ENCODE assay signal across 1 cellular context in genomic region chr17:4375039-4375748, GRCh38.
TF ChIP-seq lines count a peak whose summit lies in the region.

No MANE protein-coding gene starts in this region.

TF ChIP-seq in GM12878, 131 proteins besides CTCF, POLR2A, EP300 and RAD21 (continued from another document and continues in another):
- TF ChIP-seq MEF2B (IDR thresholded peaks at IDR 0.05; ENCODE audit: partially characterized antibody, poor library complexity, severe bottlenecking), result peak; percentile 92
- TF ChIP-seq NRF1 (conservative IDR thresholded peaks at IDR 0.05; ENCODE audit: low read depth, low read length), result no peak
- no peak for TF ChIP-seq POLR2AphosphoS2 (IDR thresholded peaks at IDR 0.05; ENCODE audit: low read depth, low read length)
- peak; percentile 75 for TF ChIP-seq MAX (IDR thresholded peaks at IDR 0.05; ENCODE audit: low read depth, low read length)
- TF ChIP-seq NR2C1 (IDR thresholded peaks at IDR 0.05), result no peak
- TF ChIP-seq ELK1 (IDR thresholded peaks at IDR 0.05; ENCODE audit: low read depth, low read length), result no peak
- peak; percentile 95; the same call in 1 of the 2 replicates for TF ChIP-seq ASH2L (IDR thresholded peaks at IDR 0.05; ENCODE audit: borderline replicate concordance, low read depth)
- TF ChIP-seq MTA2 (IDR thresholded peaks at IDR 0.05; ENCODE audit: low read depth), result peak; percentile 97
- peak; percentile 59 for TF ChIP-seq SMAD1 (IDR thresholded peaks at IDR 0.05; ENCODE audit: low read depth, partially characterized antibody)
- TF ChIP-seq ZNF24 (IDR thresholded peaks at IDR 0.05), result peak; percentile 11; the same call in 1 of the 2 replicates
- peak; percentile 96 for TF ChIP-seq IRF4 (IDR thresholded peaks at IDR 0.05; ENCODE audit: low read depth, low read length)
- peak; percentile 99 to 100 for TF ChIP-seq IKZF2 (IDR thresholded peaks at IDR 0.05)
- TF ChIP-seq SREBF1 (IDR thresholded peaks at IDR 0.05; ENCODE audit: low read length), result no peak
- TF ChIP-seq NR2F1 (conservative IDR thresholded peaks at IDR 0.05), result peak; percentile 98
- TF ChIP-seq ATF2 (IDR thresholded peaks at IDR 0.05; ENCODE audit: low read length), result peak; percentile 98
- no peak for TF ChIP-seq HCFC1 (IDR thresholded peaks at IDR 0.05; ENCODE audit: low read length)
- TF ChIP-seq ZBTB4 (CRISPR knock-in tag; IDR thresholded peaks at IDR 0.05), result no peak
- peak; percentile 93 for TF ChIP-seq ATF7 (IDR thresholded peaks at IDR 0.05; ENCODE audit: low read depth)
- TF ChIP-seq ZBTB33 (IDR thresholded peaks at IDR 0.05), result no peak
- TF ChIP-seq RBBP5 (conservative IDR thresholded peaks at IDR 0.05), result no peak; the same call in 1 of the 2 replicates
- TF ChIP-seq MEF2A (IDR thresholded peaks at IDR 0.05; ENCODE audit: insufficient read depth, low read depth, low read length), result peak; percentile 88
- no peak for TF ChIP-seq TARDBP (IDR thresholded peaks at IDR 0.05; ENCODE audit: borderline replicate concordance)
- no peak for TF ChIP-seq NFXL1 (IDR thresholded peaks at IDR 0.05; ENCODE audit: borderline replicate concordance)
- TF ChIP-seq SUZ12 (IDR thresholded peaks at IDR 0.05; ENCODE audit: unreplicated experiment), result no peak
- TF ChIP-seq PKNOX1 (IDR thresholded peaks at IDR 0.05), result peak; percentile 90
- TF ChIP-seq HDAC6 (IDR thresholded peaks at IDR 0.05; ENCODE audit: unreplicated experiment), result no peak
- TF ChIP-seq PAX8 (IDR thresholded peaks at IDR 0.05), result no peak
- no peak for TF ChIP-seq SIX5 (IDR thresholded peaks at IDR 0.05; ENCODE audit: low read depth, low read length, severe bottlenecking)
- 0 out of 4 replicates have a peak, but pooled peaks of 1 of the 2 experiments have one; percentile 13 for TF ChIP-seq SRF (IDR thresholded peaks at IDR 0.05; ENCODE audit: low read depth in 2 of 2, low read length in 2 of 2)
- peak; percentile 79 to 87 for TF ChIP-seq BHLHE40 (IDR thresholded peaks at IDR 0.05; ENCODE audit: borderline replicate concordance in 1 of 2, low read depth in 2 of 2, low read length in 1 of 2)
- peak; percentile 93 for TF ChIP-seq TCF3 (IDR thresholded peaks at IDR 0.05; ENCODE audit: borderline replicate concordance, insufficient read depth, low read depth, low read length)
- peak; percentile 76; the same call in 1 of the 2 replicates for TF ChIP-seq CHD2 (IDR thresholded peaks at IDR 0.05; ENCODE audit: borderline replicate concordance, low read depth, low read length)
- no peak for TF ChIP-seq ZBTB11 (CRISPR knock-in tag; IDR thresholded peaks at IDR 0.05)
- TF ChIP-seq IRF5 (IDR thresholded peaks at IDR 0.05; ENCODE audit: borderline replicate concordance), result no peak; the same call in 1 of the 2 replicates
- no peak for TF ChIP-seq SREBF2 (IDR thresholded peaks at IDR 0.05; ENCODE audit: low read length)
- peak; percentile 95 for TF ChIP-seq PAX5 (IDR thresholded peaks at IDR 0.05; ENCODE audit: borderline replicate concordance, low read depth, low read length)
- peak; percentile 79 for TF ChIP-seq MXI1 (IDR thresholded peaks at IDR 0.05; ENCODE audit: low read depth, low read length)
- TF ChIP-seq NBN (IDR thresholded peaks at IDR 0.05), result peak; percentile 100
- TF ChIP-seq HSF1 (IDR thresholded peaks at IDR 0.05; ENCODE audit: low read depth, low read length), result no peak
- TF ChIP-seq SMC3 (IDR thresholded peaks at IDR 0.05; ENCODE audit: borderline replicate concordance, low read length), result no peak
- peak; percentile 80; the same call in 2 of the 3 replicates for TF ChIP-seq POU2F2 (IDR thresholded peaks at IDR 0.05; ENCODE audit: borderline replicate concordance, low read depth, low read length)
- peak; percentile 85; the same call in 1 of the 2 replicates for TF ChIP-seq ZBED1 (IDR thresholded peaks at IDR 0.05; ENCODE audit: borderline replicate concordance)
- peak; percentile 100 for TF ChIP-seq NFIC (IDR thresholded peaks at IDR 0.05; ENCODE audit: low read depth, low read length)
- TF ChIP-seq BCL3 (IDR thresholded peaks at IDR 0.05; ENCODE audit: borderline replicate concordance, insufficient read depth, low read depth, low read length, poor library complexity, severe bottlenecking), result peak; percentile 89
- peak; percentile 100 for TF ChIP-seq FOXM1 (IDR thresholded peaks at IDR 0.05; ENCODE audit: low read depth, low read length)
- no peak for TF ChIP-seq MYC (IDR thresholded peaks at IDR 0.05; ENCODE audit: insufficient read depth, insufficient read length, insufficient replicate concordance, low read length, severe bottlenecking)
